Comparison of ENCODE assay signal across 9 cellular contexts in genomic region chr11:83033972-83034672, GRCh38. TPM values are rescaled to one million over a fixed set of nuclear protein-coding genes. Genes with fewer than 3 reads are reported as not detected.
DNase-seq lines count a peak whose midpoint lies in the region; ATAC-seq, FAIRE-seq and TF ChIP-seq lines count a peak whose summit lies in the region.
"Had no signal": no experiment of that assay in that cellular context is flagged by ENCODE, and none has a peak within 500 bp of the region (broad histone marks: within the 10 kb centered on the region; RNA-seq: fewer than 3 reads in every experiment).

No MANE protein-coding gene starts in this region.

- DNase-seq in NCI-H146 (lab: John Stamatoyannopoulos, UW) = peak; percentile 33
- DNase-seq in NCI-H146 treated with DMSO at 0.1 percent for 48 hours (lab: John Stamatoyannopoulos, UW; ENCODE audit: unreplicated experiment) = no peak
- DNase-seq in NCI-H82 (lab: John Stamatoyannopoulos, UW) = peak; percentile 95
- DNase-seq in endothelial cell of umbilical vein (ENCODE audit: low read depth, low spot score) = peak; percentile 47
- DNase-seq in naive thymus-derived CD4-positive, alpha-beta T cell = no peak
- no peak for DNase-seq in stimulated activated CD4-positive, alpha-beta T cell treated with anti-CD3 and anti-CD28 coated beads, Interleukin-15, amount 100 ng/mL, for 24 hours
- no peak for DNase-seq in progenitor cell of endocrine pancreas (ENCODE audit: low spot score, unreplicated experiment)

- no peaks in the 10 kb centered on the region for H3K36me3 ChIP-seq in endothelial cell of umbilical vein (ENCODE audit: control insufficient read depth in 2 of 2, extremely low read depth in 1 of 2, insufficient read depth in 2 of 2, low read length in 2 of 2)
- peaks cover 0 to 3% (median 0%) of the 10 kb centered on the region in 3 experiments for H3K36me3 ChIP-seq in naive thymus-derived CD4-positive, alpha-beta T cell (ENCODE audit: control insufficient read depth in 2 of 3, insufficient read depth in 3 of 3, low read length in 3 of 3)

- no peak overlapping the region for H3K9ac ChIP-seq in endothelial cell of umbilical vein (replicated peaks; ENCODE audit: extremely low read depth, insufficient read depth, low read length)

- FAIRE-seq in endothelial cell of umbilical vein (lab: Jason Lieb, UNC) = no peak

- POLR2A ChIA-PET in endothelial cell of umbilical vein (lab: Charles Lee) = no interaction called here
- POLR2A ChIA-PET in naive thymus-derived CD4-positive, alpha-beta T cell (lab: Charles Lee) = interaction anchor here (0.6 to 1.5 kb wide), 2 partner anchors 116 to 123 kb away, joined by 5 to 7 read pairs; partner anchors contain the start of gene PCF11

- H3K9me1 ChIP-seq in endothelial cell of umbilical vein (replicated peaks; ENCODE audit: control insufficient read depth, extremely low read depth, insufficient read depth, low read length) = no peaks in the 10 kb centered on the region

- H2AFZ ChIP-seq in endothelial cell of umbilical vein (ENCODE audit: low read depth, low read length) = no peak overlapping the region

- no peaks in the 10 kb centered on the region for H4K20me1 ChIP-seq in endothelial cell of umbilical vein (replicated peaks; ENCODE audit: control insufficient read depth, extremely low read depth, insufficient read depth, low read length)

- H3K4me3 ChIP-seq in endothelial cell of umbilical vein (replicated peaks in 1 of 3; ENCODE audit: insufficient read depth in 1 of 3, low read depth in 1 of 3, low read length in 3 of 3) = no peak overlapping the region
- no peak overlapping the region for H3K4me3 ChIP-seq in naive thymus-derived CD4-positive, alpha-beta T cell (ENCODE audit: low read length)

- no peak for ATAC-seq in naive thymus-derived CD4-positive, alpha-beta T cell
- no peak for ATAC-seq in GM21515 (IDR thresholded peaks at IDR 0.05; ENCODE audit: unreplicated experiment)

- peaks cover 5 to 36% (median 23%) of the 10 kb centered on the region in 5 donors for H3K36me3 Mint-ChIP-seq in naive thymus-derived CD4-positive, alpha-beta T cell
- no peaks in the 10 kb centered on the region for H3K36me3 Mint-ChIP-seq in progenitor cell of endocrine pancreas (ENCODE audit: insufficient read depth)

- peak overlapping the region in 5 of 9 donors; percentile 2 to 53 (median 36) for H3K27ac Mint-ChIP-seq in naive thymus-derived CD4-positive, alpha-beta T cell
- no peak overlapping the region for H3K27ac Mint-ChIP-seq in progenitor cell of endocrine pancreas

- H3K27ac ChIP-seq in endothelial cell of umbilical vein (ENCODE audit: insufficient read depth, low read depth, low read length) = no peak overlapping the region
- no peak overlapping the region for H3K27ac ChIP-seq in naive thymus-derived CD4-positive, alpha-beta T cell (ENCODE audit: low read depth, low read length)
- H3K27ac ChIP-seq: C4-2B had no signal

- dilution Hi-C loops in endothelial cell of umbilical vein (cut with MboI; ENCODE audit: extremely low pct_ligation_motif_present, low sequenced_read_pairs) = no loop called here

- no peaks in the 10 kb centered on the region for H3K27me3 Mint-ChIP-seq in naive thymus-derived CD4-positive, alpha-beta T cell
- H3K27me3 Mint-ChIP-seq in progenitor cell of endocrine pancreas = no peaks in the 10 kb centered on the region

- TF ChIP-seq POLR2A in endothelial cell of umbilical vein (IDR thresholded peaks at IDR 0.05; ENCODE audit: low read depth, low read length) = no peak

- no peaks in the 10 kb centered on the region for H3K79me2 ChIP-seq in endothelial cell of umbilical vein (ENCODE audit: control insufficient read depth, insufficient read depth, low read length)

- no peaks in the 10 kb centered on the region for H3K4me1 ChIP-seq in endothelial cell of umbilical vein (ENCODE audit: control insufficient read depth, extremely low read depth, insufficient read depth, low read length)
- peaks cover 0 to 17% of the 10 kb centered on the region in 2 donors for H3K4me1 ChIP-seq in naive thymus-derived CD4-positive, alpha-beta T cell (ENCODE audit: control insufficient read depth in 2 of 2, insufficient read depth in 2 of 2, low read length in 2 of 2)

- H3K27me3 ChIP-seq in endothelial cell of umbilical vein (ENCODE audit: control insufficient read depth in 2 of 2, insufficient read depth in 2 of 2, low read length in 2 of 2) = no peaks in the 10 kb centered on the region
- H3K27me3 ChIP-seq in naive thymus-derived CD4-positive, alpha-beta T cell (ENCODE audit: control insufficient read depth in 2 of 2, insufficient read depth in 2 of 2, low read length in 2 of 2) = no peaks in the 10 kb centered on the region

- no TSS peak for BruUV-seq in endothelial cell of umbilical vein (replicated peaks; lab: Mats Ljungman, UMichigan)

- peaks cover 0 to 6% (median 0%) of the 10 kb centered on the region in 11 donors for H3K9me3 Mint-ChIP-seq in naive thymus-derived CD4-positive, alpha-beta T cell
- H3K9me3 Mint-ChIP-seq in progenitor cell of endocrine pancreas (ENCODE audit: low read depth) = no peaks in the 10 kb centered on the region

- intact Hi-C loops in endothelial cell of umbilical vein (cut with micrococcal nuclease) = no loop called here
- intact Hi-C loops in naive thymus-derived CD4-positive, alpha-beta T cell (cut with micrococcal nuclease) = no loop called here

- no peak overlapping the region for H3K4me2 ChIP-seq in endothelial cell of umbilical vein (ENCODE audit: insufficient read depth, low read length)

- peaks cover 18 to 55% (median 39%) of the 10 kb centered on the region in 7 donors for H3K4me1 Mint-ChIP-seq in naive thymus-derived CD4-positive, alpha-beta T cell
- peaks cover 26% of the 10 kb centered on the region for H3K4me1 Mint-ChIP-seq in progenitor cell of endocrine pancreas (ENCODE audit: low read depth)

- TF ChIP-seq CTCF in endothelial cell of umbilical vein (IDR thresholded peaks at IDR 0.05; ENCODE audit: extremely low read depth in 1 of 2, insufficient read depth in 1 of 2, low read depth in 1 of 2, low read length in 2 of 2) = no peak
- no peak for TF ChIP-seq CTCF in progenitor cell of endocrine pancreas (IDR thresholded peaks at IDR 0.05; ENCODE audit: unreplicated experiment)

- CTCF ChIA-PET in endothelial cell of umbilical vein (lab: Charles Lee) = interaction anchor here (1.1 to 1.6 kb wide), 3 partner anchors 11 to 13 kb away, joined by 3 to 4 read pairs (median 4); no protein-coding TSS in a partner anchor
- CTCF ChIA-PET in naive thymus-derived CD4-positive, alpha-beta T cell (lab: Charles Lee) = interaction anchor here (0.6 to 1.4 kb wide), 5 partner anchors 15 to 216 kb away, joined by 3 to 4 read pairs (median 3); partner anchors contain the start of gene DDIAS

- H3K9me3 ChIP-seq in endothelial cell of umbilical vein (replicated peaks; ENCODE audit: control insufficient read depth, insufficient read depth, low read length) = no peaks in the 10 kb centered on the region
- H3K9me3 ChIP-seq in naive thymus-derived CD4-positive, alpha-beta T cell (ENCODE audit: control insufficient read depth in 2 of 3, low read length in 3 of 3) = no peaks in the 10 kb centered on the region

- H3K4me3 Mint-ChIP-seq in naive thymus-derived CD4-positive, alpha-beta T cell = peak overlapping the region in 1 of 10 donors; percentile 25
- H3K4me3 Mint-ChIP-seq in progenitor cell of endocrine pancreas (ENCODE audit: low read depth) = no peak overlapping the region

TF ChIP-seq in endothelial cell of umbilical vein, 7 proteins besides CTCF, POLR2A, EP300 and RAD21:
- TF ChIP-seq EZH2 (IDR thresholded peaks at IDR 0.05; ENCODE audit: borderline replicate concordance, low read depth, low read length, severe bottlenecking) (no peak), MAX (IDR thresholded peaks at IDR 0.05; ENCODE audit: insufficient read depth, insufficient read length) (no peak), MYC (IDR thresholded peaks at IDR 0.05; ENCODE audit: low read depth, low read length) (no peak), GATA2 (IDR thresholded peaks at IDR 0.05; ENCODE audit: insufficient read depth, insufficient read length, low read depth, low read length) (no peak), POLR2AphosphoS5 (IDR thresholded peaks at IDR 0.05; ENCODE audit: insufficient read depth, low read depth, low read length) (no peak), FOS (IDR thresholded peaks at IDR 0.05; ENCODE audit: borderline replicate concordance, insufficient read depth, low read length) (no peak), JUN (IDR thresholded peaks at IDR 0.05; ENCODE audit: borderline replicate concordance, insufficient read depth, insufficient read length, low read depth) (no peak)

RNA-seq across cellular contexts. Expression of gene RAB30, which starts 37.6 kb away (rescaled TPM):
- 14.6 and 18.4 TPM in 2 replicates for total RNA-seq in endothelial cell of umbilical vein
- polyA plus RNA-seq in endothelial cell of umbilical vein = 3.1 and 4.1 TPM in 2 replicates
- 5.2 and 5.7 TPM in 2 replicates for polyA plus RNA-seq in endothelial cell of umbilical vein (2011; cell fraction: cytosol; rRNA removed)
- 11.7 and 13.3 TPM in 2 replicates for polyA plus RNA-seq in endothelial cell of umbilical vein (2011; cell fraction: nucleus; rRNA removed)
- polyA plus RNA-seq in endothelial cell of umbilical vein (2012) = 16.4 and 21.1 TPM in 2 replicates
- polyA minus RNA-seq in endothelial cell of umbilical vein = 23.1 and 27.7 TPM in 2 replicates
- 12.0 TPM for polyA minus RNA-seq in endothelial cell of umbilical vein (2011; cell fraction: cytosol; rRNA and poly(A)+ RNA removed)
- polyA minus RNA-seq in endothelial cell of umbilical vein (2011; cell fraction: nucleus; rRNA and poly(A)+ RNA removed) = 17.1 and 23.0 TPM in 2 replicates
- total RNA-seq in naive thymus-derived CD4-positive, alpha-beta T cell = 10 to 100 TPM in 4 of 5 experiments, 1 to 10 TPM in 1; 7.4 to 50.2 (median 24.7) TPM
- 10 to 100 TPM; 14.1 to 22.9 TPM for polyA plus RNA-seq in naive thymus-derived CD4-positive, alpha-beta T cell
- 13.5 and 13.9 TPM in 2 replicates for total RNA-seq in progenitor cell of endocrine pancreas

Comparison
In these comparisons a context has a peak if more than half of its experiments do, and no peak if none do; other contexts are left out.
1. DNase-seq: peak in NCI-H146 (single experiment), NCI-H82 (single experiment) and endothelial cell of umbilical vein (single experiment); none in NCI-H146 treated with DMSO at 0.1 percent for 48 hours (single experiment), naive thymus-derived CD4-positive, alpha-beta T cell (0 of 9), stimulated activated CD4-positive, alpha-beta T cell treated with anti-CD3 and anti-CD28 coated beads, Interleukin-15, amount 100 ng/mL, for 24 hours (single experiment) and progenitor cell of endocrine pancreas (single experiment).